ENCODE assay signal across 16 cellular contexts in genomic region chr5:79809743-79810142, GRCh38.
DNase-seq lines count a peak whose midpoint lies in the region; ATAC-seq, FAIRE-seq and TF ChIP-seq lines count a peak whose summit lies in the region.
"Had no signal": no experiment of that assay in that cellular context is flagged by ENCODE, and none has a peak within 500 bp of the region (broad histone marks: within the 10 kb centered on the region; RNA-seq: fewer than 3 reads in every experiment).

No MANE protein-coding gene starts in this region.

- 19 to 22% methylated on average over 3 of the region's 3 CpGs for WGBS in GM23248 (ENCODE audit: low coverage in 1 of 2, low lambda C conversion rate in 2 of 2, missing lambda C conversion rate in 2 of 2), 2 experiments
- WGBS in psoas muscle, 3 donors: 19 to 36% (median 28%) methylated on average over 3 of the region's 3 CpGs

- no peaks in the 10 kb centered on the region for H4K20me1 ChIP-seq in GM23248 (ENCODE audit: insufficient read depth)
- H4K20me1 ChIP-seq: BLaER1 treated with 17β-estradiol and CSF1 and Interleukin-3, amounts not matched to agents 10 nM and 100 nM had no signal

- no peaks in the 10 kb centered on the region for H3K79me2 ChIP-seq in GM23248 (ENCODE audit: insufficient read depth)

- no peak overlapping the region for H3K9ac ChIP-seq in GM23248
- H3K9ac ChIP-seq: BLaER1 treated with 17β-estradiol and CSF1 and Interleukin-3, amounts not matched to agents 10 nM and 100 nM had no signal

- H3K27ac ChIP-seq in GM23248: no peak overlapping the region
- H3K27ac ChIP-seq in psoas muscle: peak overlapping the region; percentile 77
- H3K27ac ChIP-seq: A549; BLaER1 treated with 17β-estradiol and CSF1 and Interleukin-3, amounts not matched to agents 10 nM and 100 nM had no signal

- H3K4me1 ChIP-seq in GM23248 (ENCODE audit: insufficient read depth) (peaks cover 7% of the 10 kb centered on the region; the same call in 1 of the 2 replicates), psoas muscle (peaks cover 51% of the 10 kb centered on the region)
- H3K4me1 ChIP-seq: A549 had no signal

- no peak for DNase-seq in GM19239 (ENCODE audit: insufficient read length, low spot score)
- DNase-seq in GM23248: peak; percentile 42
- peak; percentile 37 for DNase-seq in fibroblast of mammary gland (ENCODE audit: low read depth)
- DNase-seq in psoas muscle: no peak
- DNase-seq in stimulated activated CD4-positive, alpha-beta T cell treated with anti-CD3 and anti-CD28 coated beads, Interleukin-4, amount 100 ng/mL, for 1 hour: no peak
- DNase-seq in A172 (ENCODE audit: low spot score): no peak
- no peak for DNase-seq in AG08396 (ENCODE audit: low spot score)
- DNase-seq: Calu3; CD8-positive, alpha-beta T cell; DMS79 treated with DMSO at 0.1 percent for 48 hours; GF-D8; H9 had no signal

- no peaks in the 10 kb centered on the region for H3K27me3 ChIP-seq in GM23248 (replicated peaks; ENCODE audit: insufficient read depth)
- H3K27me3 ChIP-seq in psoas muscle (ENCODE audit: insufficient read depth in 3 of 3, low read length in 2 of 3): no peaks in the 10 kb centered on the region
- H3K27me3 ChIP-seq: BLaER1 treated with 17β-estradiol and CSF1 and Interleukin-3, amounts not matched to agents 10 nM and 100 nM had no signal

- H3K9me3 ChIP-seq in GM23248 (ENCODE audit: low read depth) (no peaks in the 10 kb centered on the region), psoas muscle (no peaks in the 10 kb centered on the region)
- H3K9me3 ChIP-seq: A549 had no signal

- H2AFZ ChIP-seq in GM23248: 0 out of 2 replicates have a peak overlapping the region, but pooled peaks have one; percentile 20

- no peaks in the 10 kb centered on the region; the same call in 1 of the 2 replicates for H3K9me2 ChIP-seq in GM23248 (ENCODE audit: insufficient read depth)

- FAIRE-seq in GM19239 (lab: Jason Lieb, UNC): peak; percentile 33
- FAIRE-seq: A549, H1, HepG2 had no signal

- TF ChIP-seq CTCF in fibroblast of mammary gland (conservative IDR thresholded peaks at IDR 0.05; ENCODE audit: control insufficient read depth, insufficient read depth, low read depth, low read length) (no peak), psoas muscle (IDR thresholded peaks at IDR 0.05) (no peak)

- intact Hi-C loops in psoas muscle (cut with DNase I): loop anchor here in 1 of 2 donors (1.0 kb wide), 1 partner anchor 49 kb away; no protein-coding TSS in a partner anchor

- H3F3A ChIP-seq in GM23248 (ENCODE audit: insufficient read depth): no peaks in the 10 kb centered on the region

- in situ Hi-C loops in GM23248 (cut with MboI): no loop called here

- H3K4me3 ChIP-seq in GM23248 (no peak overlapping the region), fibroblast of mammary gland (ENCODE audit: control insufficient read depth, low read depth, low read length) (no peak overlapping the region), psoas muscle (no peak overlapping the region)
- H3K4me3 ChIP-seq: A549; BLaER1 treated with 17β-estradiol and CSF1 and Interleukin-3, amounts not matched to agents 10 nM and 100 nM had no signal

- H3K4me2 ChIP-seq in GM23248 (ENCODE audit: unreplicated experiment): no peak overlapping the region
- H3K4me2 ChIP-seq: A549; BLaER1 treated with 17β-estradiol and CSF1 and Interleukin-3, amounts not matched to agents 10 nM and 100 nM had no signal

- peak; percentile 83 to 94 (median 90) for ATAC-seq in psoas muscle
- ATAC-seq: A549; CD8-positive, alpha-beta T cell; HepG2 had no signal

- H3K36me3 ChIP-seq in GM23248 (ENCODE audit: low read depth) (no peaks in the 10 kb centered on the region), psoas muscle (ENCODE audit: insufficient read depth in 1 of 2, low read depth in 1 of 2) (peaks cover 7 to 12% of the 10 kb centered on the region in 2 donors)
- H3K36me3 ChIP-seq: BLaER1 treated with 17β-estradiol and CSF1 and Interleukin-3, amounts not matched to agents 10 nM and 100 nM had no signal

Comparison
In these comparisons a context has a peak if more than half of its experiments do, and no peak if none do; other contexts are left out.
1. DNase-seq: peak in GM23248 (single experiment) and fibroblast of mammary gland (single experiment); none in GM19239 (single experiment), psoas muscle (0 of 2), stimulated activated CD4-positive, alpha-beta T cell treated with anti-CD3 and anti-CD28 coated beads, Interleukin-4, amount 100 ng/mL, for 1 hour (single experiment), A172 (single experiment) and AG08396 (single experiment).